In the genomic region with DNA sequence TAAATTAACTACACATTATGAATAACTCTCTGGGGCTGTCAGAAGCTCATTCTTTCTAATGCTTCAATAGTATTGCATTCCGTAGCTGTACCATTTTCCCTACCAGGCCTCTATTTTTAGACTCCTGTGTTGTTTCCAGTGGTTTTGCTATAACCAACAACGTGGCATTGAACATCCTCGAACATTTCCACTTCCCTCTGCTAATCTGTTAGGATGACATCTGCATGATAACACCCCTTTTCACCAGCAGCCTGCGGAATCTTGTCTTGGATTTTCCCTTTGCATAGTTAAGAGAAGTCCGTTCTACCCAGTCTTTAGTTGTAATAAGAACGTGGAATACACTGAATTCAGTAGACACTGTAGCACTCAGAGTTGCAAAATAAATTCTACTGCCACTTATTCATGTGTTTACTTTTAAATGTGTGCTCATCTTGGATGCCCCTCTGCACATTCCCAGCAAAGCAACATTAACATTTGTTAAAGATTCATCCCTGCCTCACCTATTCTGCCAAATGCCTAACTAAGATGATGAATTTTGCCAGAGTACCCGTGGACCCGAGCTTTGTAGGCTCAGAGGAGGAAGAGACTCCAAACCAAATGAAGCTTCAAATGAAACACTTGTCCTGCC, we compare ENCODE assay signal across 15 cellular contexts. TPM values are rescaled to one million over a fixed set of nuclear protein-coding genes. Genes with fewer than 3 reads are reported as not detected.
DNase-seq lines count a peak whose midpoint lies in the region; ATAC-seq, FAIRE-seq and TF ChIP-seq lines count a peak whose summit lies in the region.
"Had no signal": no experiment of that assay in that cellular context is flagged by ENCODE, and none has a peak within 500 bp of the region (broad histone marks: within the 10 kb centered on the region; RNA-seq: fewer than 3 reads in every experiment).

No MANE protein-coding gene starts in this region.

- H3K27me3 ChIP-seq in hepatocyte (no peaks in the 10 kb centered on the region), osteoblast (ENCODE audit: insufficient read depth, low read length) (no peaks in the 10 kb centered on the region), thyroid gland (no peaks in the 10 kb centered on the region)
- H3K27me3 ChIP-seq: MG63 had no signal

- H3K79me2 ChIP-seq in hepatocyte (no peaks in the 10 kb centered on the region), osteoblast (ENCODE audit: insufficient read depth, low read length) (no peaks in the 10 kb centered on the region)

- H3K4me3 ChIP-seq in A549 (no peak overlapping the region), hepatocyte (no peak overlapping the region), osteoblast (ENCODE audit: insufficient read depth, low read length) (no peak overlapping the region), thyroid gland (replicated peaks in 1 of 3) (no peak overlapping the region)
- H3K4me3 ChIP-seq: MG63 had no signal

- H3K4me2 ChIP-seq in A549 (peak overlapping the region; percentile 43), hepatocyte (no peak overlapping the region), osteoblast (ENCODE audit: insufficient read depth, low read length) (no peak overlapping the region)

- H3K36me3 ChIP-seq in hepatocyte (replicated peaks; ENCODE audit: insufficient read depth, low read depth): no peaks in the 10 kb centered on the region
- H3K36me3 ChIP-seq in osteoblast (ENCODE audit: insufficient read depth, low read length): peaks cover 14% of the 10 kb centered on the region
- H3K36me3 ChIP-seq in thyroid gland: peaks cover 0 to 6% of the 10 kb centered on the region in 2 donors
- H3K36me3 ChIP-seq: MG63 had no signal

- intact Hi-C loops in thyroid gland (cut with DNase I): no loop called here

- no peak for TF ChIP-seq RAD21 in A549 (conservative IDR thresholded peaks at IDR 0.05 in 1 of 2, IDR thresholded peaks at IDR 0.05 in 1 of 2)

- POLR2A ChIA-PET in A549 (lab: Yijun Ruan, JAX): no interaction called here

- H3K27ac Mint-ChIP-seq in nephron: peak overlapping the region in 2 of 3 experiments; percentile 6 to 50

- ATAC-seq in A549 (no peak), HG02642 (IDR thresholded peaks at IDR 0.05; ENCODE audit: poor library complexity, unreplicated experiment) (no peak), HG03521 (IDR thresholded peaks at IDR 0.05; ENCODE audit: unreplicated experiment) (no peak)
- ATAC-seq: PC-3 had no signal

- H3K4me1 Mint-ChIP-seq in nephron: peaks cover 22% of the 10 kb centered on the region

- H2AFZ ChIP-seq in hepatocyte (no peak overlapping the region), osteoblast (ENCODE audit: low read length) (no peak overlapping the region)

- no peaks in the 10 kb centered on the region for H3K9me3 Mint-ChIP-seq in nephron

- 59% methylated on average over 8 of the region's 8 CpGs for WGBS in A549 (ENCODE audit: missing lambda C conversion rate)
- 61% methylated on average over 8 of the region's 8 CpGs for WGBS in hepatocyte (ENCODE audit: low lambda C conversion rate, missing lambda C conversion rate)
- 73 to 78% methylated on average over 8 of the region's 8 CpGs for WGBS in thyroid gland, 2 donors

- H3K9me3 ChIP-seq in A549 (no peaks in the 10 kb centered on the region), hepatocyte (ENCODE audit: low read depth) (no peaks in the 10 kb centered on the region), osteoblast (ENCODE audit: low read depth, low read length) (no peaks in the 10 kb centered on the region), thyroid gland (no peaks in the 10 kb centered on the region)
- H3K9me3 ChIP-seq: MG63 had no signal

- DNase-seq in A549 (ENCODE audit: low read depth in 1 of 2, low spot score in 1 of 2) (no peak), amniotic epithelial cell (ENCODE audit: low read depth) (peak; percentile 69), hepatocyte (ENCODE audit: low spot score) (peak; percentile 12), osteoblast (ENCODE audit: insufficient read length, low spot score, missing footprints) (no peak), thyroid gland (no peak)
- DNase-seq: C1 segment of cervical spinal cord, MG63, NCI-H1105 treated with DMSO at 0.1 percent for 48 hours, NCI-H187, NCI-H446, PC-3 had no signal

- no peak for FAIRE-seq in A549 (lab: Jason Lieb, UNC)

- H3K27ac ChIP-seq in A549 (0 out of 6 replicates have a peak overlapping the region, but pooled peaks of 1 of the 2 experiments have one; percentile 23), hepatocyte (no peak overlapping the region), osteoblast (ENCODE audit: low read depth, low read length) (no peak overlapping the region), thyroid gland (no peak overlapping the region)
- H3K27ac ChIP-seq: 22Rv1 had no signal

- H3K36me3 Mint-ChIP-seq in nephron (ENCODE audit: low read depth): no peaks in the 10 kb centered on the region

- TF ChIP-seq CTCF in A549 (IDR thresholded peaks at IDR 0.05) (no peak), hepatocyte (IDR thresholded peaks at IDR 0.05; ENCODE audit: poor library complexity) (no peak), nephron (IDR thresholded peaks at IDR 0.05; ENCODE audit: unreplicated experiment in 3 of 3) (no peak), osteoblast (IDR thresholded peaks at IDR 0.05; ENCODE audit: extremely low read depth, low read depth, low read length) (no peak), thyroid gland (IDR thresholded peaks at IDR 0.05) (no peak)

- no peaks in the 10 kb centered on the region for H4K20me1 ChIP-seq in hepatocyte (ENCODE audit: insufficient read depth, poor library complexity, severe bottlenecking)
- H4K20me1 ChIP-seq in osteoblast (ENCODE audit: insufficient read depth, low read length): no peaks in the 10 kb centered on the region

- CTCF ChIA-PET in A549 (lab: Yijun Ruan, JAX): interaction anchor here (1.5 kb wide), 1 partner anchor 15 kb away, joined by 5 read pairs; no protein-coding TSS in a partner anchor

- no peak for TF ChIP-seq EP300 in A549 (IDR thresholded peaks at IDR 0.05)

- H3K4me1 ChIP-seq in A549 (peaks cover 40% of the 10 kb centered on the region), hepatocyte (ENCODE audit: insufficient read depth) (no peaks in the 10 kb centered on the region), osteoblast (ENCODE audit: insufficient read depth, low read length) (peaks cover 29% of the 10 kb centered on the region), thyroid gland (no peaks in the 10 kb centered on the region)

- peaks cover 6% of the 10 kb centered on the region for H3K27me3 Mint-ChIP-seq in nephron (ENCODE audit: low read depth)

- no peak for TF ChIP-seq POLR2A in A549 (IDR thresholded peaks at IDR 0.05; ENCODE audit: low read length)
- TF ChIP-seq POLR2A in thyroid gland (IDR thresholded peaks at IDR 0.05): no peak

- H3K9me2 ChIP-seq in hepatocyte (replicated peaks; ENCODE audit: insufficient read depth): no peaks in the 10 kb centered on the region

- no peak overlapping the region for H3K4me3 Mint-ChIP-seq in nephron

TF ChIP-seq in A549, 52 proteins besides CTCF, POLR2A, EP300 and RAD21 (continues in another document):
- TF ChIP-seq, protein P1, sequence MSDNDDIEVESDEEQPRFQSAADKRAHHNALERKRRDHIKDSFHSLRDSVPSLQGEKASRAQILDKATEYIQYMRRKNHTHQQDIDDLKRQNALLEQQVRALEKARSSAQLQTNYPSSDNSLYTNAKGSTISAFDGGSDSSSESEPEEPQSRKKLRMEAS (IDR thresholded peaks at IDR 0.05): no peak
- TF ChIP-seq ESRRA (IDR thresholded peaks at IDR 0.05; ENCODE audit: borderline replicate concordance, low read length): no peak
- TF ChIP-seq, protein P2, sequence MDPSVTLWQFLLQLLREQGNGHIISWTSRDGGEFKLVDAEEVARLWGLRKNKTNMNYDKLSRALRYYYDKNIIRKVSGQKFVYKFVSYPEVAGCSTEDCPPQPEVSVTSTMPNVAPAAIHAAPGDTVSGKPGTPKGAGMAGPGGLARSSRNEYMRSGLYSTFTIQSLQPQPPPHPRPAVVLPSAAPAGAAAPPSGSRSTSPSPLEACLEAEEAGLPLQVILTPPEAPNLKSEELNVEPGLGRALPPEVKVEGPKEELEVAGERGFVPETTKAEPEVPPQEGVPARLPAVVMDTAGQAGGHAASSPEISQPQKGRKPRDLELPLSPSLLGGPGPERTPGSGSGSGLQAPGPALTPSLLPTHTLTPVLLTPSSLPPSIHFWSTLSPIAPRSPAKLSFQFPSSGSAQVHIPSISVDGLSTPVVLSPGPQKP (IDR thresholded peaks at IDR 0.05; ENCODE audit: low read depth, low read length): no peak
- TF ChIP-seq RNF2 (IDR thresholded peaks at IDR 0.05; ENCODE audit: borderline replicate concordance, low read depth): no peak
- TF ChIP-seq HOXB5 (CRISPR knock-in tag; IDR thresholded peaks at IDR 0.05): no peak
- TF ChIP-seq CEBPB (IDR thresholded peaks at IDR 0.05): no peak
- TF ChIP-seq ZNF302 (CRISPR knock-in tag; IDR thresholded peaks at IDR 0.05): no peak
- TF ChIP-seq ZC3H11A (IDR thresholded peaks at IDR 0.05): no peak
- no peak for TF ChIP-seq NFE2L2 (conservative IDR thresholded peaks at IDR 0.05; ENCODE audit: low read length)
- no peak for TF ChIP-seq TFCP2L1 (CRISPR knock-in tag; IDR thresholded peaks at IDR 0.05)
- no peak for TF ChIP-seq PHF8 (IDR thresholded peaks at IDR 0.05; ENCODE audit: borderline replicate concordance, low read depth)
- TF ChIP-seq, protein P3, sequence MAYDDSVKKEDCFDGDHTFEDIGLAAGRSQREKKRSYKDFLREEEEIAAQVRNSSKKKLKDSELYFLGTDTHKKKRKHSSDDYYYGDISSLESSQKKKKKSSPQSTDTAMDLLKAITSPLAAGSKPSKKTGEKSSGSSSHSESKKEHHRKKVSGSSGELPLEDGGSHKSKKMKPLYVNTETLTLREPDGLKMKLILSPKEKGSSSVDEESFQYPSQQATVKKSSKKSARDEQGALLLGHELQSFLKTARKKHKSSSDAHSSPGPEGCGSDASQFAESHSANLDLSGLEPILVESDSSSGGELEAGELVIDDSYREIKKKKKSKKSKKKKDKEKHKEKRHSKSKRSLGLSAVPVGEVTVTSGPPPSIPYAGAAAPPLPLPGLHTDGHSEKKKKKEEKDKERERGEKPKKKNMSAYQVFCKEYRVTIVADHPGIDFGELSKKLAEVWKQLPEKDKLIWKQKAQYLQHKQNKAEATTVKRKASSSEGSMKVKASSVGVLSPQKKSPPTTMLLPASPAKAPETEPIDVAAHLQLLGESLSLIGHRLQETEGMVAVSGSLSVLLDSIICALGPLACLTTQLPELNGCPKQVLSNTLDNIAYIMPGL (CRISPR knock-in tag; IDR thresholded peaks at IDR 0.05; ENCODE audit: borderline replicate concordance): no peak

RNA-seq across cellular contexts. Expression of gene SEL1L3, which starts 55.6 kb away (rescaled TPM):
- 27.0 and 57.4 TPM in 2 replicates for polyA plus RNA-seq in A549 (2011; rRNA removed)
- polyA plus RNA-seq in A549 (2012; cell fraction: cytosol; rRNA removed): 5.0 and 8.5 TPM in 2 replicates
- 5.9 and 6.6 TPM in 2 replicates for polyA plus RNA-seq in A549 (2012; cell fraction: nucleus; rRNA removed)
- 24.5 to 26.1 TPM (median 25.1 TPM) in 3 replicates for polyA plus RNA-seq in A549 (2017; fragmentation: RNase III; extraction: RNeasy Plus Mini Kit Qiagen cat#74134 plus additional on column Dnase treatment)
- polyA minus RNA-seq in A549 (2011; rRNA and poly(A)+ RNA removed): 27.6 and 42.3 TPM in 2 replicates
- total RNA-seq in hepatocyte: 40.7 and 56.2 TPM in 2 replicates
- 9.0 and 13.7 TPM in 2 replicates for polyA plus RNA-seq in hepatocyte
- total RNA-seq in osteoblast: 66.6 and 83.6 TPM in 2 replicates
- 10 to 100 TPM; 18.5 to 81.4 (median 32.4) TPM for total RNA-seq in thyroid gland

Comparison
In these comparisons a context has a peak if more than half of its experiments do, and no peak if none do; other contexts are left out.
1. DNase-seq: peak in amniotic epithelial cell (single experiment) and hepatocyte (single experiment); none in A549 (0 of 2), osteoblast (single experiment) and thyroid gland (0 of 2).